10 cellular contexts compared by ENCODE assay signal in genomic region chr10:17062493-17063487, GRCh38.
DNase-seq lines count a peak whose midpoint lies in the region; ATAC-seq, FAIRE-seq and TF ChIP-seq lines count a peak whose summit lies in the region.
"Had no signal": no experiment of that assay in that cellular context is flagged by ENCODE, and none has a peak within 500 bp of the region (broad histone marks: within the 10 kb centered on the region; RNA-seq: fewer than 3 reads in every experiment).

No MANE protein-coding gene starts in this region.

- no peaks in the 10 kb centered on the region for H3K9me3 ChIP-seq in lung (ENCODE audit: control insufficient read depth in 2 of 2, insufficient read depth in 1 of 2, low read length in 1 of 2)

- no peaks in the 10 kb centered on the region for H3K36me3 ChIP-seq in lung (ENCODE audit: control insufficient read depth in 2 of 2, insufficient read depth in 2 of 2, low read length in 2 of 2)

- TF ChIP-seq CTCF in coronary artery (IDR thresholded peaks at IDR 0.05) = no peak
- no peak for TF ChIP-seq CTCF in lung (IDR thresholded peaks at IDR 0.05; ENCODE audit: control extremely low read depth, extremely low read depth)

- 68 to 82% methylated on average over 9 of the region's 9 CpGs for WGBS in lung, 2 donors

- H3K27ac ChIP-seq in coronary artery (peak overlapping the region; percentile 73 to 88), lung (ENCODE audit: low read depth in 1 of 2, low read length in 1 of 2) (peak overlapping the region; percentile 1 to 77)
- H3K27ac ChIP-seq: 22Rv1 had no signal

- no peaks in the 10 kb centered on the region for H3K4me1 ChIP-seq in lung (ENCODE audit: control insufficient read depth in 2 of 2, insufficient read depth in 2 of 2, low read length in 2 of 2)

- DNase-seq in NCI-H748 (lab: John Stamatoyannopoulos, UW; ENCODE audit: unreplicated experiment) (peak; percentile 6), NCI-H748 treated with DMSO at 0.1 percent for 48 hours (lab: John Stamatoyannopoulos, UW) (no peak), coronary artery (ENCODE audit: low spot score) (peak; percentile 83), lung (ENCODE audit: low spot score) (no peak), urothelium cell line (ENCODE audit: low spot score) (peak; percentile 82), NCI-H510A (lab: John Stamatoyannopoulos, UW) (no peak)
- DNase-seq in stimulated activated naive CD8-positive, alpha-beta T cell treated with anti-CD3 and anti-CD28 coated beads, Interleukin-15, Interleukin-2, amounts not matched to agents 100 U/mL and 50 U/mL, for 24 hours = no peak
- DNase-seq: activated CD4-positive, alpha-beta T cell treated with anti-CD3 and anti-CD28 coated beads, Interleukin-2, amount 50 U/mL, for 1 hour had no signal

- peak; percentile 32 for FAIRE-seq in urothelium cell line (lab: Jason Lieb, UNC)

- no peaks in the 10 kb centered on the region for H3K27me3 ChIP-seq in lung (ENCODE audit: control insufficient read depth, insufficient read depth)

- ATAC-seq in lung (ENCODE audit: insufficient read depth, low FRiP score) (peak; percentile 62), HG02571 (IDR thresholded peaks at IDR 0.05; ENCODE audit: unreplicated experiment) (no peak)
- ATAC-seq in stimulated activated naive CD8-positive, alpha-beta T cell treated with anti-CD3 and anti-CD28 coated beads, Interleukin-15, Interleukin-2, amounts not matched to agents 100 U/mL and 50 U/mL, for 24 hours = no peak

- H3K4me3 ChIP-seq in coronary artery (peak overlapping the region; percentile 13), lung (no peak overlapping the region)

Comparison
In these comparisons a context has a peak if more than half of its experiments do, and no peak if none do; other contexts are left out.
1. DNase-seq: peak in NCI-H748 (single experiment), coronary artery (single experiment) and urothelium cell line (single experiment); none in NCI-H748 treated with DMSO at 0.1 percent for 48 hours (single experiment), lung (single experiment), NCI-H510A (single experiment) and stimulated activated naive CD8-positive, alpha-beta T cell treated with anti-CD3 and anti-CD28 coated beads, Interleukin-15, Interleukin-2, amounts not matched to agents 100 U/mL and 50 U/mL, for 24 hours (single experiment).